Comparison of ENCODE assay signal across 3 cellular contexts in the genomic region with DNA sequence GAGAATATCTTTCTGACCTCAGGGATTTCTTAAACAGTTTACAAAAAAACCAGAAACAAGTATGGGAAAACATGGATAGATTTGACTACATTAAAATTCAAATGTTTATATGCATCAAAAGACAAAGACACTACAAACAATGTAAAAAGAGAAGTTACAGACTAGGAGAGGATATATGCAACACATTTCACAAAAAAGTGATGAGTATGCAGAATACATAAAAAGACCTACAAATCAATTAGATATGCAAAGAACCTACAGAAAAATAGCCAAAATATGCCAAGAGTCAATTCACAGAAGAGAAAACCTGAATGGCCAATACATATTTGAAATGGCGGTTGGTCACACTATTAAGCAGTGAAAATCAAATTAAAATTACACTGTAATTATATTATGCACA.
TF ChIP-seq lines count a peak whose summit lies in the region.

No MANE protein-coding gene starts in this region.

TF ChIP-seq in A549, 52 proteins besides CTCF, POLR2A, EP300 and RAD21:
- TF ChIP-seq MAFK (IDR thresholded peaks at IDR 0.05; ENCODE audit: partially characterized antibody) (peak; percentile 84), MAZ (IDR thresholded peaks at IDR 0.05; ENCODE audit: borderline replicate concordance, low read depth, low read length) (no peak), FOXS1 (CRISPR knock-in tag; IDR thresholded peaks at IDR 0.05) (no peak)

TF ChIP-seq in IMR-90, 13 proteins besides CTCF, POLR2A, EP300 and RAD21:
- TF ChIP-seq MAFK (IDR thresholded peaks at IDR 0.05; ENCODE audit: low read depth, low read length), result peak; percentile 95
- TF ChIP-seq RFX5 (IDR thresholded peaks at IDR 0.05; ENCODE audit: low read depth, low read length), result no peak
TF ChIP-seq in IMR-90: peak in this region for 1.

TF ChIP-seq in H1, 55 proteins besides CTCF, POLR2A, EP300 and RAD21:
- peak; percentile 59; the same call in 1 of the 2 replicates for TF ChIP-seq MAFK (IDR thresholded peaks at IDR 0.05; ENCODE audit: low read depth, low read length)
- TF ChIP-seq SP4 (IDR thresholded peaks at IDR 0.05; ENCODE audit: low read length), result no peak
TF ChIP-seq in H1: peak in this region for 1.
